Comparison of ENCODE assay signal across 1 cellular context in the genomic region with DNA sequence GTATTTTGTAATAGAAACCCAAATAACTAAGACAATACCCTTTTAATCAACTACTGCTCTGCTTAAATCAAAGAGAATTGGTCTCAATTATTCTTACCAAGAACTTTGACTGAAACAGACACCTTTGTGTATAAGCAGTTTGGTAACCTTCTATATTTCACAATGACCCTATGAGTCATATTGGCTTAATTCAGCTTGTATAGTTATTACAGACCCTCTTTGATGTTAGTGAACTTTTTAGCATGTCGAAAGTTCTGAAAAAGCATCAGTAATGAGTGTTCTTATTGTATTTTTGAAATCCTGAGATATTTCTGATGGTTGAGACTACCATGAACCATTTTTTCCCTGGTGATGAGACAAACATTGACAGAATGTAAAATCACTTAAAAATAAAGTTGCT.
TF ChIP-seq lines count a peak whose summit lies in the region.

No MANE protein-coding gene starts in this region.

TF ChIP-seq in HepG2, 621 proteins besides CTCF, POLR2A, EP300 and RAD21 (continued from another document):
- TF ChIP-seq, protein P1, sequence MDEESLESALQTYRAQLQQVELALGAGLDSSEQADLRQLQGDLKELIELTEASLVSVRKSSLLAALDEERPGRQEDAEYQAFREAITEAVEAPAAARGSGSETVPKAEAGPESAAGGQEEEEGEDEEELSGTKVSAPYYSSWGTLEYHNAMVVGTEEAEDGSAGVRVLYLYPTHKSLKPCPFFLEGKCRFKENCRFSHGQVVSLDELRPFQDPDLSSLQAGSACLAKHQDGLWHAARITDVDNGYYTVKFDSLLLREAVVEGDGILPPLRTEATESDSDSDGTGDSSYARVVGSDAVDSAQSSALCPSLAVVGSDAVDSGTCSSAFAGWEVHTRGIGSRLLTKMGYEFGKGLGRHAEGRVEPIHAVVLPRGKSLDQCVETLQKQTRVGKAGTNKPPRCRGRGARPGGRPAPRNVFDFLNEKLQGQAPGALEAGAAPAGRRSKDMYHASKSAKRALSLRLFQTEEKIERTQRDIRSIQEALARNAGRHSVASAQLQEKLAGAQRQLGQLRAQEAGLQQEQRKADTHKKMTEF (CRISPR knock-in tag; IDR thresholded peaks at IDR 0.05) = no peak
- no peak for TF ChIP-seq ZNF850 (CRISPR knock-in tag; conservative IDR thresholded peaks at IDR 0.05)
- no peak for TF ChIP-seq GLI4 (CRISPR knock-in tag; IDR thresholded peaks at IDR 0.05; ENCODE audit: borderline replicate concordance)
- no peak for TF ChIP-seq RELA (CRISPR knock-in tag; IDR thresholded peaks at IDR 0.05)
- TF ChIP-seq, protein P2, sequence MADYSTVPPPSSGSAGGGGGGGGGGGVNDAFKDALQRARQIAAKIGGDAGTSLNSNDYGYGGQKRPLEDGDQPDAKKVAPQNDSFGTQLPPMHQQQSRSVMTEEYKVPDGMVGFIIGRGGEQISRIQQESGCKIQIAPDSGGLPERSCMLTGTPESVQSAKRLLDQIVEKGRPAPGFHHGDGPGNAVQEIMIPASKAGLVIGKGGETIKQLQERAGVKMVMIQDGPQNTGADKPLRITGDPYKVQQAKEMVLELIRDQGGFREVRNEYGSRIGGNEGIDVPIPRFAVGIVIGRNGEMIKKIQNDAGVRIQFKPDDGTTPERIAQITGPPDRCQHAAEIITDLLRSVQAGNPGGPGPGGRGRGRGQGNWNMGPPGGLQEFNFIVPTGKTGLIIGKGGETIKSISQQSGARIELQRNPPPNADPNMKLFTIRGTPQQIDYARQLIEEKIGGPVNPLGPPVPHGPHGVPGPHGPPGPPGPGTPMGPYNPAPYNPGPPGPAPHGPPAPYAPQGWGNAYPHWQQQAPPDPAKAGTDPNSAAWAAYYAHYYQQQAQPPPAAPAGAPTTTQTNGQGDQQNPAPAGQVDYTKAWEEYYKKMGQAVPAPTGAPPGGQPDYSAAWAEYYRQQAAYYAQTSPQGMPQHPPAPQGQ (CRISPR knock-in tag; IDR thresholded peaks at IDR 0.05; ENCODE audit: borderline replicate concordance) = no peak
- TF ChIP-seq, protein P3, sequence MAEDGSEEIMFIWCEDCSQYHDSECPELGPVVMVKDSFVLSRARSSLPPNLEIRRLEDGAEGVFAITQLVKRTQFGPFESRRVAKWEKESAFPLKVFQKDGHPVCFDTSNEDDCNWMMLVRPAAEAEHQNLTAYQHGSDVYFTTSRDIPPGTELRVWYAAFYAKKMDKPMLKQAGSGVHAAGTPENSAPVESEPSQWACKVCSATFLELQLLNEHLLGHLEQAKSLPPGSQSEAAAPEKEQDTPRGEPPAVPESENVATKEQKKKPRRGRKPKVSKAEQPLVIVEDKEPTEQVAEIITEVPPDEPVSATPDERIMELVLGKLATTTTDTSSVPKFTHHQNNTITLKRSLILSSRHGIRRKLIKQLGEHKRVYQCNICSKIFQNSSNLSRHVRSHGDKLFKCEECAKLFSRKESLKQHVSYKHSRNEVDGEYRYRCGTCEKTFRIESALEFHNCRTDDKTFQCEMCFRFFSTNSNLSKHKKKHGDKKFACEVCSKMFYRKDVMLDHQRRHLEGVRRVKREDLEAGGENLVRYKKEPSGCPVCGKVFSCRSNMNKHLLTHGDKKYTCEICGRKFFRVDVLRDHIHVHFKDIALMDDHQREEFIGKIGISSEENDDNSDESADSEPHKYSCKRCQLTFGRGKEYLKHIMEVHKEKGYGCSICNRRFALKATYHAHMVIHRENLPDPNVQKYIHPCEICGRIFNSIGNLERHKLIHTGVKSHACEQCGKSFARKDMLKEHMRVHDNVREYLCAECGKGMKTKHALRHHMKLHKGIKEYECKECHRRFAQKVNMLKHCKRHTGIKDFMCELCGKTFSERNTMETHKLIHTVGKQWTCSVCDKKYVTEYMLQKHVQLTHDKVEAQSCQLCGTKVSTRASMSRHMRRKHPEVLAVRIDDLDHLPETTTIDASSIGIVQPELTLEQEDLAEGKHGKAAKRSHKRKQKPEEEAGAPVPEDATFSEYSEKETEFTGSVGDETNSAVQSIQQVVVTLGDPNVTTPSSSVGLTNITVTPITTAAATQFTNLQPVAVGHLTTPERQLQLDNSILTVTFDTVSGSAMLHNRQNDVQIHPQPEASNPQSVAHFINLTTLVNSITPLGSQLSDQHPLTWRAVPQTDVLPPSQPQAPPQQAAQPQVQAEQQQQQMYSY (CRISPR knock-in tag; IDR thresholded peaks at IDR 0.05) = no peak
- no peak for TF ChIP-seq ZNF350 (CRISPR knock-in tag; IDR thresholded peaks at IDR 0.05; ENCODE audit: borderline replicate concordance, low read depth)
- TF ChIP-seq, protein P4, sequence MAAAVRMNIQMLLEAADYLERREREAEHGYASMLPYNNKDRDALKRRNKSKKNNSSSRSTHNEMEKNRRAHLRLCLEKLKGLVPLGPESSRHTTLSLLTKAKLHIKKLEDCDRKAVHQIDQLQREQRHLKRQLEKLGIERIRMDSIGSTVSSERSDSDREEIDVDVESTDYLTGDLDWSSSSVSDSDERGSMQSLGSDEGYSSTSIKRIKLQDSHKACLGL (CRISPR knock-in tag; IDR thresholded peaks at IDR 0.05) = no peak
- no peak for TF ChIP-seq ZBTB21 (CRISPR knock-in tag; IDR thresholded peaks at IDR 0.05)
- peak; percentile 26; the same call in 1 of the 2 replicates for TF ChIP-seq CEBPG (CRISPR knock-in tag; IDR thresholded peaks at IDR 0.05)
